ENCODE assay signal across 1 cellular context in the genomic region with DNA sequence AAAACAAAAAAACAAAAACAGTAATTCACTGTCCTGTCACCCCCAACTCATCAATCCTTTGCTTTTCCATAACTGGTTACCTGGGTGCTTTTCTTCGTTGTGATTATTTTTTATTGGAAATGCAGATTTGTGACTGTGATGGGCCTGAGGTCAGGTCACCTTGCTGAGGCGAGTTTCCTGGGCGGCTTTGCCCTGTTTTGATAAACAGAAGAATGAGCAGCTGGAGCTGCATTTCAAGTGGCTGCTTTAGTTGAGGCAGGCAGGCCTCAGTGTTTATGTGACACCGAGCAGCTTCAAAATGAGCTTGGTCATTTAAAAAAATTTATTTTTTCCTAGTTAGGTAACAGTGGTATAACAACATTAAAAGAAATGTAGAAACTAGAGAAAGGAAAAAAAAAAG.
TF ChIP-seq lines count a peak whose summit lies in the region.

No MANE protein-coding gene starts in this region.

TF ChIP-seq in SK-N-SH, 30 proteins besides CTCF, POLR2A, EP300 and RAD21 (continued from another document):
- TF ChIP-seq, protein P1, sequence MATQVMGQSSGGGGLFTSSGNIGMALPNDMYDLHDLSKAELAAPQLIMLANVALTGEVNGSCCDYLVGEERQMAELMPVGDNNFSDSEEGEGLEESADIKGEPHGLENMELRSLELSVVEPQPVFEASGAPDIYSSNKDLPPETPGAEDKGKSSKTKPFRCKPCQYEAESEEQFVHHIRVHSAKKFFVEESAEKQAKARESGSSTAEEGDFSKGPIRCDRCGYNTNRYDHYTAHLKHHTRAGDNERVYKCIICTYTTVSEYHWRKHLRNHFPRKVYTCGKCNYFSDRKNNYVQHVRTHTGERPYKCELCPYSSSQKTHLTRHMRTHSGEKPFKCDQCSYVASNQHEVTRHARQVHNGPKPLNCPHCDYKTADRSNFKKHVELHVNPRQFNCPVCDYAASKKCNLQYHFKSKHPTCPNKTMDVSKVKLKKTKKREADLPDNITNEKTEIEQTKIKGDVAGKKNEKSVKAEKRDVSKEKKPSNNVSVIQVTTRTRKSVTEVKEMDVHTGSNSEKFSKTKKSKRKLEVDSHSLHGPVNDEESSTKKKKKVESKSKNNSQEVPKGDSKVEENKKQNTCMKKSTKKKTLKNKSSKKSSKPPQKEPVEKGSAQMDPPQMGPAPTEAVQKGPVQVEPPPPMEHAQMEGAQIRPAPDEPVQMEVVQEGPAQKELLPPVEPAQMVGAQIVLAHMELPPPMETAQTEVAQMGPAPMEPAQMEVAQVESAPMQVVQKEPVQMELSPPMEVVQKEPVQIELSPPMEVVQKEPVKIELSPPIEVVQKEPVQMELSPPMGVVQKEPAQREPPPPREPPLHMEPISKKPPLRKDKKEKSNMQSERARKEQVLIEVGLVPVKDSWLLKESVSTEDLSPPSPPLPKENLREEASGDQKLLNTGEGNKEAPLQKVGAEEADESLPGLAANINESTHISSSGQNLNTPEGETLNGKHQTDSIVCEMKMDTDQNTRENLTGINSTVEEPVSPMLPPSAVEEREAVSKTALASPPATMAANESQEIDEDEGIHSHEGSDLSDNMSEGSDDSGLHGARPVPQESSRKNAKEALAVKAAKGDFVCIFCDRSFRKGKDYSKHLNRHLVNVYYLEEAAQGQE (IDR thresholded peaks at IDR 0.05; ENCODE audit: low read depth, low read length): no peak
- TF ChIP-seq GABPA (IDR thresholded peaks at IDR 0.05; ENCODE audit: low read depth): no peak
- no peak for TF ChIP-seq TAF1 (IDR thresholded peaks at IDR 0.05; ENCODE audit: borderline replicate concordance, low read depth, low read length)
- TF ChIP-seq GATA2 (CRISPR knock-in tag; IDR thresholded peaks at IDR 0.05): no peak
